19 cellular contexts compared by ENCODE assay signal in the genomic region with DNA sequence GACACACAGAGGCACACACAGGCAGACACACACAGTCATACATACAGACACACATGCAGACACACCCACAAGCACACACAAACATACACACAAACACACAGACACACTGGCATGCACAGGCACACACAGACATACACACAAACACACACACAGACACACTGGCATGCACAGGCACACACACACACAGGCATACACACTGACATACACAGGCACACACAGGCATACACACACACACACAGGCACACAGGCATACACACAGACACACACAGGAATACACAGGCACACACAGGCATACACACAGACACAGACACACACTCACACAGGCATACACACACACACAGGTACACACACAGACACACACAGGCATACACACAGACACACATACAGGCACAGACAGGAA.
A peak's percentile ranks its signal among the peaks of the same experiment; 100 is the strongest.
DNase-seq lines count a peak whose midpoint lies in the region; ATAC-seq, FAIRE-seq and TF ChIP-seq lines count a peak whose summit lies in the region.
"Had no signal": no experiment of that assay in that cellular context is flagged by ENCODE, and none has a peak within 500 bp of the region (broad histone marks: within the 10 kb centered on the region; RNA-seq: fewer than 3 reads in every experiment).

No MANE protein-coding gene starts in this region.

- H3K23ac ChIP-seq in H9 (ENCODE audit: insufficient read length, low read depth, low read length), result no peak overlapping the region
- H3K23ac ChIP-seq in H1 (ENCODE audit: insufficient read length), result peak overlapping the region; percentile 99

- no peaks in the 10 kb centered on the region for H4K20me1 ChIP-seq in H9 (ENCODE audit: control insufficient read depth, insufficient read depth, insufficient read length)
- no peaks in the 10 kb centered on the region for H4K20me1 ChIP-seq in astrocyte (ENCODE audit: insufficient read depth, low read length)
- peaks cover 0 to 3% of the 10 kb centered on the region in 2 experiments for H4K20me1 ChIP-seq in H1 (replicated peaks in 1 of 2; ENCODE audit: control insufficient read depth in 1 of 2, insufficient read depth in 2 of 2, low read length in 2 of 2)

- H3K9ac ChIP-seq in H9 (ENCODE audit: extremely low read depth, insufficient read length, low read length) (no peak overlapping the region), astrocyte (ENCODE audit: low read length) (no peak overlapping the region), H1 (replicated peaks in 1 of 4; ENCODE audit: extremely low read depth in 1 of 4, low read depth in 3 of 4, low read length in 3 of 4) (peak overlapping the region in 1 of 4 experiments; percentile 40; a peak in 2 of 7 replicates)
- H3K9ac ChIP-seq: GM23248, KMS-11 had no signal

- H2BK15ac ChIP-seq in H9 (ENCODE audit: low read depth, low read length) (no peak overlapping the region), H1 (ENCODE audit: low read length) (peak overlapping the region; percentile 23; the same call in 1 of the 2 replicates)

- H2BK120ac ChIP-seq in H9 (ENCODE audit: low read depth, low read length, poor library complexity, severe bottlenecking) (no peak overlapping the region), H1 (replicated peaks; ENCODE audit: low read depth, low read length) (no peak overlapping the region)

- H3T11ph ChIP-seq in H9 (ENCODE audit: low read length), result no peak overlapping the region

- H2BK12ac ChIP-seq in H9 (ENCODE audit: insufficient read length, low read depth, low read length) (no peak overlapping the region), H1 (ENCODE audit: low read depth, low read length) (peak overlapping the region; percentile 45; the same call in 1 of the 2 replicates)

- no peak overlapping the region for H3K27ac ChIP-seq in H9 (ENCODE audit: insufficient read length, low read depth, low read length)
- no peak overlapping the region for H3K27ac ChIP-seq in astrocyte (ENCODE audit: low read depth, low read length)
- no peak overlapping the region for H3K27ac ChIP-seq in H1 (ENCODE audit: low read depth, low read length)
- H3K27ac ChIP-seq: A549, C4-2B, GM23248, HL-60, KMS-11 had no signal

- H3K27me3 ChIP-seq in H9 (ENCODE audit: insufficient read depth, low read length) (no peaks in the 10 kb centered on the region), astrocyte (ENCODE audit: insufficient read depth, low read length) (no peaks in the 10 kb centered on the region), H1 (replicated peaks in 1 of 4; ENCODE audit: control insufficient read depth in 3 of 4, extremely low read depth in 1 of 4, insufficient read depth in 3 of 4, low read length in 3 of 4) (no peaks in the 10 kb centered on the region)
- H3K27me3 ChIP-seq: BE2C had no signal

- H3K79me1 ChIP-seq in H9 (ENCODE audit: insufficient read depth, low read depth, low read length, poor library complexity, severe bottlenecking) (no peaks in the 10 kb centered on the region), H1 (ENCODE audit: low read depth, low read length) (no peaks in the 10 kb centered on the region)

- H2AFZ ChIP-seq in H9 (ENCODE audit: low read length) (no peak overlapping the region), astrocyte (ENCODE audit: low read depth, low read length) (no peak overlapping the region), H1 (ENCODE audit: low read length) (no peak overlapping the region)
- H2AFZ ChIP-seq: GM23248 had no signal

- no peaks in the 10 kb centered on the region for H3K79me2 ChIP-seq in H9 (ENCODE audit: insufficient read depth, low read length)
- no peaks in the 10 kb centered on the region for H3K79me2 ChIP-seq in astrocyte (ENCODE audit: insufficient read depth, low read length)
- no peaks in the 10 kb centered on the region for H3K79me2 ChIP-seq in H1 (ENCODE audit: control insufficient read depth in 1 of 2, insufficient read depth in 2 of 2, low read length in 2 of 2)

- H2BK20ac ChIP-seq in H9 (ENCODE audit: low read depth, low read length, poor library complexity, severe bottlenecking), result no peak overlapping the region
- H2BK20ac ChIP-seq in H1 (ENCODE audit: low read length), result no peak overlapping the region

- peaks cover 0 to 21% (median 3%) of the 10 kb centered on the region in 3 experiments; a peak in 3 of 7 replicates for H3K36me3 Mint-ChIP-seq in H9 (ENCODE audit: insufficient read depth in 1 of 3, low read depth in 3 of 3)
- no peaks in the 10 kb centered on the region for H3K36me3 Mint-ChIP-seq in astrocyte (ENCODE audit: low read depth, unreplicated experiment)
- H3K36me3 Mint-ChIP-seq: CD4-positive, alpha-beta memory T cell; IgD-negative memory B cell had no signal

- TF ChIP-seq CTCF in H9 (conservative IDR thresholded peaks at IDR 0.05), result no peak
- no peak for TF ChIP-seq CTCF in astrocyte (IDR thresholded peaks at IDR 0.05; ENCODE audit: insufficient read depth, low read depth, low read length)
- TF ChIP-seq CTCF in H1 (IDR thresholded peaks at IDR 0.05; ENCODE audit: control extremely low read depth in 1 of 3, insufficient read depth in 1 of 3, low read depth in 1 of 3, low read length in 3 of 3), result no peak

- H3K27me3 Mint-ChIP-seq in H9 (ENCODE audit: low read depth), result no peaks in the 10 kb centered on the region
- peaks cover 3% of the 10 kb centered on the region for H3K27me3 Mint-ChIP-seq in astrocyte (ENCODE audit: low read depth, unreplicated experiment)
- H3K27me3 Mint-ChIP-seq: CD4-positive, alpha-beta memory T cell; IgD-negative memory B cell had no signal

- H3K9me3 Mint-ChIP-seq in H9, result peaks cover 18 to 20% of the 10 kb centered on the region in 2 experiments
- peaks cover 2% of the 10 kb centered on the region for H3K9me3 Mint-ChIP-seq in astrocyte (ENCODE audit: unreplicated experiment)

- no peak overlapping the region for H4K91ac ChIP-seq in H9 (ENCODE audit: insufficient read length, low read depth, low read length)
- peak overlapping the region; percentile 91 for H4K91ac ChIP-seq in H1 (replicated peaks; ENCODE audit: insufficient read length, low read length)

- H3K9me3 ChIP-seq in H9 (ENCODE audit: control insufficient read depth, low read depth, low read length), result no peaks in the 10 kb centered on the region
- H3K9me3 ChIP-seq in astrocyte (ENCODE audit: insufficient read depth, low read depth, low read length), result peaks cover 5% of the 10 kb centered on the region
- H3K9me3 ChIP-seq in H1 (ENCODE audit: insufficient read depth in 2 of 2, low read depth in 1 of 2, low read length in 1 of 2), result peaks cover 4 to 7% of the 10 kb centered on the region in 2 experiments; a peak in 2 of 4 replicates
- H3K9me3 ChIP-seq: A549, BE2C had no signal

- no peak for TF ChIP-seq EP300 in H1 (IDR thresholded peaks at IDR 0.05; ENCODE audit: borderline replicate concordance in 1 of 2, low read depth in 2 of 2, low read length in 2 of 2)

- H3K23me2 ChIP-seq in H9 (ENCODE audit: insufficient read length, low read depth, low read length, poor library complexity, severe bottlenecking) (no peaks in the 10 kb centered on the region), H1 (ENCODE audit: low read depth, low read length) (peaks cover 4% of the 10 kb centered on the region; the same call in 1 of the 2 replicates)

- no peaks in the 10 kb centered on the region for H3K4me1 Mint-ChIP-seq in H9
- H3K4me1 Mint-ChIP-seq in astrocyte (ENCODE audit: low read depth, unreplicated experiment), result no peaks in the 10 kb centered on the region
- H3K4me1 Mint-ChIP-seq: CD4-positive, alpha-beta memory T cell; IgD-negative memory B cell had no signal

- H3K18ac ChIP-seq in H9 (ENCODE audit: insufficient read length, low read depth, low read length) (peak overlapping the region; percentile 3), H1 (ENCODE audit: extremely low read depth, low read length) (no peak overlapping the region; the same call in 1 of the 2 replicates)

- no peak for TF ChIP-seq RAD21 in H1 (IDR thresholded peaks at IDR 0.05 in 1 of 2, conservative IDR thresholded peaks at IDR 0.05 in 1 of 2; ENCODE audit: low read depth in 2 of 2, low read length in 2 of 2)

- H3K4me3 ChIP-seq in astrocyte (ENCODE audit: insufficient read depth, low read depth, low read length), result no peak overlapping the region
- H3K4me3 ChIP-seq in H1 (ENCODE audit: extremely low read depth in 1 of 4, insufficient read depth in 2 of 4, low read depth in 3 of 4, low read length in 4 of 4), result no peak overlapping the region
- H3K4me3 ChIP-seq: A549, GM23248 had no signal

- no peak for TF ChIP-seq POLR2A in H1 (IDR thresholded peaks at IDR 0.05; ENCODE audit: control extremely low read depth in 1 of 2, low read depth in 2 of 2, low read length in 2 of 2)

- no peak overlapping the region for H3K4ac ChIP-seq in H9 (ENCODE audit: low read depth, low read length)
- peak overlapping the region; percentile 97 for H3K4ac ChIP-seq in H1 (replicated peaks; ENCODE audit: insufficient read length, low read depth, low read length)

- no peak overlapping the region for H2BK5ac ChIP-seq in H9 (ENCODE audit: insufficient read length, low read length)
- H2BK5ac ChIP-seq in H1 (ENCODE audit: low read depth, low read length), result peak overlapping the region; percentile 12; the same call in 1 of the 2 replicates

- DNase-seq in H9 (no peak), astrocyte (ENCODE audit: low read depth) (no peak), H1 (ENCODE audit: low read depth in 1 of 2, low spot score in 2 of 2) (no peak)
- DNase-seq: BE2C; CD4-positive, alpha-beta memory T cell; DND-41; GDM1; GM23248; HCEC 1CT had no signal

- POLR2A ChIA-PET in H1 (lab: Charles Lee; ENCODE audit: partially characterized antibody), result no interaction called here

- CTCF ChIA-PET in H1 (lab: Charles Lee; ENCODE audit: partially characterized antibody), result no interaction called here

- no peak overlapping the region for H3K14ac ChIP-seq in H9 (ENCODE audit: insufficient read depth, low read length)
- no peak overlapping the region for H3K14ac ChIP-seq in H1 (ENCODE audit: insufficient read length)

- H3K56ac ChIP-seq in H9 (ENCODE audit: insufficient read length, low read depth, low read length) (no peak overlapping the region), H1 (replicated peaks; ENCODE audit: insufficient read length, low read depth, low read length) (peak overlapping the region; percentile 57)

- no peaks in the 10 kb centered on the region for H3K4me1 ChIP-seq in H9 (ENCODE audit: insufficient read depth, low read length)
- no peaks in the 10 kb centered on the region for H3K4me1 ChIP-seq in astrocyte (ENCODE audit: insufficient read depth, low read length)
- no peaks in the 10 kb centered on the region for H3K4me1 ChIP-seq in H1 (replicated peaks in 1 of 4; ENCODE audit: control insufficient read depth in 3 of 4, insufficient read depth in 4 of 4, low read length in 3 of 4)
- H3K4me1 ChIP-seq: A549, BE2C had no signal

- H3K4me2 ChIP-seq in H9 (ENCODE audit: insufficient read depth, insufficient read length, low read length) (no peak overlapping the region), astrocyte (ENCODE audit: low read length) (no peak overlapping the region), H1 (ENCODE audit: insufficient read depth in 1 of 2, low read depth in 2 of 2, low read length in 2 of 2) (no peak overlapping the region)
- H3K4me2 ChIP-seq: A549, KMS-11 had no signal

- ATAC-seq in GM21619 (IDR thresholded peaks at IDR 0.05; ENCODE audit: unreplicated experiment) (no peak), GM18858 (IDR thresholded peaks at IDR 0.05; ENCODE audit: unreplicated experiment) (no peak), GM19452 (IDR thresholded peaks at IDR 0.05; ENCODE audit: unreplicated experiment) (no peak), GM19463 (IDR thresholded peaks at IDR 0.05; ENCODE audit: unreplicated experiment) (no peak)
- ATAC-seq: A549 had no signal

- H4K8ac ChIP-seq in H9 (replicated peaks; ENCODE audit: insufficient read length, low read depth, low read length) (no peak overlapping the region), H1 (ENCODE audit: extremely low read depth, insufficient read depth, low read length) (no peak overlapping the region)

- FAIRE-seq in astrocyte (lab: Jason Lieb, UNC) (peak; percentile 55), H1 (lab: Jason Lieb, UNC) (no peak)
- FAIRE-seq: A549, GM18507 had no signal

- H3K4me3 Mint-ChIP-seq in H9, result no peak overlapping the region
- H3K4me3 Mint-ChIP-seq in astrocyte (ENCODE audit: unreplicated experiment), result no peak overlapping the region
- H3K4me3 Mint-ChIP-seq: CD4-positive, alpha-beta memory T cell; IgD-negative memory B cell had no signal

- H4K5ac ChIP-seq in H9 (ENCODE audit: insufficient read length, low read depth, low read length) (no peak overlapping the region), H1 (ENCODE audit: insufficient read length, low read depth, low read length) (no peak overlapping the region)

- H3K36me3 ChIP-seq in astrocyte (ENCODE audit: insufficient read depth, low read length), result no peaks in the 10 kb centered on the region
- no peaks in the 10 kb centered on the region for H3K36me3 ChIP-seq in H1 (ENCODE audit: control insufficient read depth in 2 of 4, insufficient read depth in 4 of 4, low read length in 3 of 4)
- H3K36me3 ChIP-seq: BE2C had no signal

- H3K27ac Mint-ChIP-seq in H9, result no peak overlapping the region
- no peak overlapping the region for H3K27ac Mint-ChIP-seq in astrocyte (ENCODE audit: unreplicated experiment)
- H3K27ac Mint-ChIP-seq: CD4-positive, alpha-beta memory T cell had no signal

- no peak overlapping the region for H2AK5ac ChIP-seq in H9 (ENCODE audit: insufficient read length, low read length)
- peak overlapping the region; percentile 94; the same call in 1 of the 2 replicates for H2AK5ac ChIP-seq in H1 (ENCODE audit: low read depth, low read length)
